8 cellular contexts compared by ENCODE assay signal in the genomic region with DNA sequence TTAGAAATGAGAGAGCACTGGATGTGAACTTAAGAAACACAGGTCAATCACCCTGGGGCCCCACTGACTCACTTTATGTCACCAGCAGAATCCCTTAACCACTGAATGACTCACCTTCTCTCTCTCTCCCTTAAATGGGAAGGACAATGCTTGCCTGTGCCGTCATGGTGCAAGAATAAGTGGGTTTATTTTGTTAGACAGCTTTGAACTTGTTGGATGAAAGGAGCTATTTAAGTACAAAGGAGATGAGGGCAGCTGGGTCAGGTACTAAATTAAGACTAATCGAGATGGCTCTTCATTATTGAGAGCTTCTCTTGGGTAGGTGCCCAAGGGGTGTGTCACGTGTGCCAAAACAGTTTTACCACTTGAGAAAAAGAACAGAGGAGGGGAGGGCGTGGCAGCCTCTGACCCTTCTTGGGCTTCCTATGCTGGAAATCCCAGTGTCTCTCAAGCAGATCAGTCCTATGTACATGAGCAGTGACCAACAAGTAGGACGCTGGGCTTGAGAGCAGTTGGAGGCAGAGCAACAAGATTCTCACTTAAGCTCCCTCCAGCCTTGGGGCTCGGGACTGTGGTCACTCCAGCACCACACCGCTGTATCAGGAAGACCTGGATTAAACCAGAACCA. TPM values are rescaled to one million over a fixed set of nuclear protein-coding genes. Genes with fewer than 3 reads are reported as not detected.
DNase-seq lines count a peak whose midpoint lies in the region; ATAC-seq and TF ChIP-seq lines count a peak whose summit lies in the region.

No MANE protein-coding gene starts in this region.

- POLR2A ChIA-PET in naive thymus-derived CD4-positive, alpha-beta T cell (lab: Charles Lee), result no interaction called here

- peaks cover 19 to 43% (median 34%) of the 10 kb centered on the region in 7 donors for H3K4me1 Mint-ChIP-seq in naive thymus-derived CD4-positive, alpha-beta T cell

- H3K27me3 Mint-ChIP-seq in naive thymus-derived CD4-positive, alpha-beta T cell, result peaks cover 0 to 5% (median 0%) of the 10 kb centered on the region in 5 donors

- peak; percentile 97 for DNase-seq in DMS79 treated with DMSO at 0.1 percent for 48 hours (lab: John Stamatoyannopoulos, UW)
- peak; percentile 56 for DNase-seq in NCI-H774 (lab: John Stamatoyannopoulos, UW)
- peak in 1 of 2 donors; percentile 47 for DNase-seq in activated naive CD4-positive, alpha-beta T cell treated with anti-CD3 and anti-CD28 coated beads, Interleukin-2, amount 50 U/mL, for 72 hours (ENCODE audit: low spot score in 2 of 2)
- peak in 1 of 9 donors; percentile 46 for DNase-seq in naive thymus-derived CD4-positive, alpha-beta T cell
- DNase-seq in DMS 273 treated with DMSO at 0.1 percent for 48 hours (lab: John Stamatoyannopoulos, UW), result no peak
- DNase-seq in tibial artery, result no peak
- DNase-seq in cerebellar nuclear complex (lab: John Stamatoyannopoulos, UW), result no peak

- CTCF ChIA-PET in naive thymus-derived CD4-positive, alpha-beta T cell (lab: Charles Lee), result interaction anchor here (0.5 kb wide), 1 partner anchor 306 kb away, joined by 3 read pairs; no protein-coding TSS in a partner anchor

- no peak for TF ChIP-seq CTCF in tibial artery (IDR thresholded peaks at IDR 0.05)

- intact Hi-C loops in naive thymus-derived CD4-positive, alpha-beta T cell (cut with micrococcal nuclease), result loop anchor here in 1 of 2 donors (5.0 kb wide), 1 partner anchor 62 kb away; no protein-coding TSS in a partner anchor
- intact Hi-C loops in tibial artery (cut with DNase I; ENCODE audit: low total_unique reads), result no loop called here

- H3K36me3 Mint-ChIP-seq in activated naive CD4-positive, alpha-beta T cell treated with anti-CD3 and anti-CD28 coated beads, Interleukin-2, amount 50 U/mL, for 72 hours, result peaks cover 0 to 11% of the 10 kb centered on the region in 2 donors
- peaks cover 0 to 4% (median 0%) of the 10 kb centered on the region in 5 donors for H3K36me3 Mint-ChIP-seq in naive thymus-derived CD4-positive, alpha-beta T cell

- H3K9me3 Mint-ChIP-seq in activated naive CD4-positive, alpha-beta T cell treated with anti-CD3 and anti-CD28 coated beads, Interleukin-2, amount 50 U/mL, for 72 hours, result peaks cover 0 to 5% of the 10 kb centered on the region in 2 donors
- H3K9me3 Mint-ChIP-seq in naive thymus-derived CD4-positive, alpha-beta T cell, result peaks cover 0 to 2% (median 0%) of the 10 kb centered on the region in 11 donors

- peak overlapping the region in 2 of 10 donors; percentile 4 to 39 for H3K4me3 Mint-ChIP-seq in naive thymus-derived CD4-positive, alpha-beta T cell

- no peak overlapping the region for H3K4me3 ChIP-seq in naive thymus-derived CD4-positive, alpha-beta T cell (ENCODE audit: low read length)
- no peak overlapping the region for H3K4me3 ChIP-seq in tibial artery

- H3K27ac ChIP-seq in naive thymus-derived CD4-positive, alpha-beta T cell (ENCODE audit: low read depth, low read length), result no peak overlapping the region
- no peak overlapping the region for H3K27ac ChIP-seq in tibial artery

- no peaks in the 10 kb centered on the region for H3K27me3 ChIP-seq in naive thymus-derived CD4-positive, alpha-beta T cell (ENCODE audit: control insufficient read depth in 2 of 2, insufficient read depth in 2 of 2, low read length in 2 of 2)
- H3K27me3 ChIP-seq in tibial artery, result no peaks in the 10 kb centered on the region

- no peaks in the 10 kb centered on the region for H3K9me3 ChIP-seq in naive thymus-derived CD4-positive, alpha-beta T cell (ENCODE audit: control insufficient read depth in 2 of 3, low read length in 3 of 3)
- no peaks in the 10 kb centered on the region for H3K9me3 ChIP-seq in tibial artery

- H3K36me3 ChIP-seq in naive thymus-derived CD4-positive, alpha-beta T cell (ENCODE audit: control insufficient read depth in 2 of 3, insufficient read depth in 3 of 3, low read length in 3 of 3), result no peaks in the 10 kb centered on the region
- no peaks in the 10 kb centered on the region for H3K36me3 ChIP-seq in tibial artery

- peaks cover 17 to 18% of the 10 kb centered on the region in 2 donors for H3K4me1 ChIP-seq in naive thymus-derived CD4-positive, alpha-beta T cell (ENCODE audit: control insufficient read depth in 2 of 2, insufficient read depth in 2 of 2, low read length in 2 of 2)
- no peaks in the 10 kb centered on the region for H3K4me1 ChIP-seq in tibial artery

- H3K27ac Mint-ChIP-seq in activated naive CD4-positive, alpha-beta T cell treated with anti-CD3 and anti-CD28 coated beads, Interleukin-2, amount 50 U/mL, for 72 hours, result peak overlapping the region; percentile 75 to 89
- peak overlapping the region in 2 of 9 donors; percentile 3 to 69 for H3K27ac Mint-ChIP-seq in naive thymus-derived CD4-positive, alpha-beta T cell

- peak; percentile 90 to 92 for ATAC-seq in activated naive CD4-positive, alpha-beta T cell treated with anti-CD3 and anti-CD28 coated beads, Interleukin-2, amount 50 U/mL, for 72 hours
- ATAC-seq in naive thymus-derived CD4-positive, alpha-beta T cell, result peak; percentile 62
- no peak for ATAC-seq in GM21528 (IDR thresholded peaks at IDR 0.05; ENCODE audit: low FRiP score, unreplicated experiment)

RNA-seq across cellular contexts. Expression of a gene that starts 6.7 kb away (rescaled TPM):
- not detected for total RNA-seq in activated naive CD4-positive, alpha-beta T cell treated with anti-CD3 and anti-CD28 coated beads, Interleukin-2, amount 50 U/mL, for 72 hours
- total RNA-seq in naive thymus-derived CD4-positive, alpha-beta T cell, result not detected
- not detected for polyA plus RNA-seq in naive thymus-derived CD4-positive, alpha-beta T cell

RNA-seq across cellular contexts. Expression of a gene that starts 20.2 kb away (rescaled TPM):
- not detected for total RNA-seq in activated naive CD4-positive, alpha-beta T cell treated with anti-CD3 and anti-CD28 coated beads, Interleukin-2, amount 50 U/mL, for 72 hours
- total RNA-seq in naive thymus-derived CD4-positive, alpha-beta T cell, result not detected
- not detected for polyA plus RNA-seq in naive thymus-derived CD4-positive, alpha-beta T cell

RNA-seq across cellular contexts. Expression of a gene that starts 22.0 kb away (rescaled TPM):
- not detected for total RNA-seq in activated naive CD4-positive, alpha-beta T cell treated with anti-CD3 and anti-CD28 coated beads, Interleukin-2, amount 50 U/mL, for 72 hours
- not detected for total RNA-seq in naive thymus-derived CD4-positive, alpha-beta T cell
- polyA plus RNA-seq in naive thymus-derived CD4-positive, alpha-beta T cell, result not detected

RNA-seq across cellular contexts. Expression of a gene that starts 34.5 kb away (rescaled TPM):
- total RNA-seq in activated naive CD4-positive, alpha-beta T cell treated with anti-CD3 and anti-CD28 coated beads, Interleukin-2, amount 50 U/mL, for 72 hours, result not detected
- total RNA-seq in naive thymus-derived CD4-positive, alpha-beta T cell, result not detected
- polyA plus RNA-seq in naive thymus-derived CD4-positive, alpha-beta T cell, result not detected

RNA-seq across cellular contexts. Expression of a gene that starts 36.6 kb away (rescaled TPM):
- not detected for total RNA-seq in activated naive CD4-positive, alpha-beta T cell treated with anti-CD3 and anti-CD28 coated beads, Interleukin-2, amount 50 U/mL, for 72 hours
- not detected for total RNA-seq in naive thymus-derived CD4-positive, alpha-beta T cell
- not detected for polyA plus RNA-seq in naive thymus-derived CD4-positive, alpha-beta T cell

Comparison
In these comparisons a context has a peak if more than half of its experiments do, and no peak if none do; other contexts are left out.
1. DNase-seq: peak in DMS79 treated with DMSO at 0.1 percent for 48 hours (single experiment) and NCI-H774 (single experiment); none in DMS 273 treated with DMSO at 0.1 percent for 48 hours (single experiment), tibial artery (0 of 2) and cerebellar nuclear complex (0 of 2).